ENCODE assay signal across 1 cellular context in genomic region chr1:178412400-178412770, GRCh38.
TF ChIP-seq lines count a peak whose summit lies in the region.

No MANE protein-coding gene starts in this region.

TF ChIP-seq in WTC11, 78 proteins besides CTCF, POLR2A, EP300 and RAD21 (continued from another document):
- TF ChIP-seq PRDM15 (CRISPR knock-in tag; IDR thresholded peaks at IDR 0.05): no peak
